8 cellular contexts compared by ENCODE assay signal in the genomic region with DNA sequence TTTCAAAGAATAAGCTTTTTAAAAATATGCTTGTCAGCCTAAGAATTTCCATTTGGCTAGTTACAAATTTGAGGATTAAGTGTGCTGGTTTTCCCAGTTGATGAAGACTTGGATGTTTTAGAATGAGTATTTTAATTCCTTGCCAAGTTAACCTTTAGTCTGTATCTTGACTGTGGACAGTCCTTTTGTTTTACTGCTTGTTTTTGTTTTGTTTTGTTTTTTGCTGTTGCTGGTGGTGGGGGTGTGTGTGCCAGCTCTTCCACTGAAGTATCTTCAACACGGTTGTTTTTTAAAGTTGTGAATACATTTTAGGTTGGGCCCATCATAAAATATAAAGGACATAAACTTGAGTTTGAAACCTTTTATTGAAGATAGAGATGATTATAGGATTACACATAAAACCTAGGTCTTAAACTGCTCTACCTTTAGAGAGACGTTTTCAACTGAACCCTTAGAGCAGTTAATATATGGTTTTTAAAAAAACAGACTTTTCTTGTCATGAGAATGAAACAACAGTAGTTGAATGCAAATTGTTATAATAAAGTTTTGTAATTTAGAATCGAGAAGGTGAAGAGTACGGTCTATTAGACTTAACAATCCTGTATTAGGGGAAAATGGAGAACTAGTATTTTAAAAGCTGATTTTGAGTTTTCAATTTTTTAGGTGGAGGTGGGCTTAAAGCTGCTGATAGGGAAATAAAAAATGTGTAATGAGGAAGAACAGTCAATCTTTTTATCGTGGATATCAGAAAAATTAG. TPM values are rescaled to one million over a fixed set of nuclear protein-coding genes. Genes with fewer than 3 reads are reported as not detected.
DNase-seq lines count a peak whose midpoint lies in the region; ATAC-seq and TF ChIP-seq lines count a peak whose summit lies in the region.

No MANE protein-coding gene starts in this region.

- H3K27me3 ChIP-seq in sigmoid colon = no peaks in the 10 kb centered on the region

- TF ChIP-seq CTCF in glutamatergic neuron (IDR thresholded peaks at IDR 0.05; ENCODE audit: partially characterized antibody, unreplicated experiment) = no peak
- TF ChIP-seq CTCF in sigmoid colon (IDR thresholded peaks at IDR 0.05) = no peak

- H3K4me1 ChIP-seq in sigmoid colon = peaks cover 0 to 65% (median 50%) of the 10 kb centered on the region in 4 donors

- peaks cover 8% of the 10 kb centered on the region for H3K9me3 Mint-ChIP-seq in glutamatergic neuron (ENCODE audit: unreplicated experiment)

- peak overlapping the region; percentile 41 for H3K4me3 Mint-ChIP-seq in T-helper 17 cell
- H3K4me3 Mint-ChIP-seq in glutamatergic neuron (ENCODE audit: unreplicated experiment) = peak overlapping the region; percentile 72

- 39 to 52% methylated on average over 5 of the region's 5 CpGs for WGBS in sigmoid colon, 2 donors

- H3K27ac ChIP-seq in sigmoid colon = peak overlapping the region; percentile 56 to 99 (median 96)

- H3K27ac Mint-ChIP-seq in T-helper 17 cell = no peak overlapping the region
- H3K27ac Mint-ChIP-seq in glutamatergic neuron (ENCODE audit: unreplicated experiment) = peak overlapping the region; percentile 26

- intact Hi-C loops in sigmoid colon (cut with DNase I) = loop anchor here (5.0 to 10.0 kb wide), 2 partner anchors 539 to 564 kb away; no protein-coding TSS in a partner anchor

- no peaks in the 10 kb centered on the region for H3K36me3 ChIP-seq in sigmoid colon

- H3K36me3 Mint-ChIP-seq in T-helper 17 cell (ENCODE audit: low read depth) (no peaks in the 10 kb centered on the region), glutamatergic neuron (ENCODE audit: unreplicated experiment) (no peaks in the 10 kb centered on the region)

- TF ChIP-seq POLR2A in sigmoid colon (IDR thresholded peaks at IDR 0.05) = no peak

- ATAC-seq in T-helper 17 cell (no peak), HG02588 (IDR thresholded peaks at IDR 0.05; ENCODE audit: unreplicated experiment) (no peak)

- no peak for TF ChIP-seq EP300 in sigmoid colon (IDR thresholded peaks at IDR 0.05)

- H3K27me3 Mint-ChIP-seq in T-helper 17 cell (no peaks in the 10 kb centered on the region), glutamatergic neuron (ENCODE audit: unreplicated experiment) (peaks cover 6% of the 10 kb centered on the region)

- DNase-seq in DMS114 treated with DMSO at 0.1 percent for 48 hours (lab: John Stamatoyannopoulos, UW; ENCODE audit: unreplicated experiment) (peak; percentile 15), T-helper 17 cell (no peak), glutamatergic neuron (no peak), sigmoid colon (no peak), HuH-7 (ENCODE audit: low spot score) (no peak), glomerular visceral epithelial cell (ENCODE audit: extremely low spot score) (no peak), NCI-H2227 treated with DMSO at 0.1 percent for 48 hours (lab: John Stamatoyannopoulos, UW) (no peak)

- no peaks in the 10 kb centered on the region for H3K9me3 ChIP-seq in T-helper 17 cell (ENCODE audit: control insufficient read depth, low read length, poor library complexity, severe bottlenecking)
- H3K9me3 ChIP-seq in sigmoid colon = no peaks in the 10 kb centered on the region

- H3K4me1 Mint-ChIP-seq in T-helper 17 cell (peaks cover 37% of the 10 kb centered on the region), glutamatergic neuron (ENCODE audit: low read depth, unreplicated experiment) (peaks cover 30% of the 10 kb centered on the region)

- H3K4me3 ChIP-seq in sigmoid colon = peak overlapping the region in 3 of 4 donors; percentile 75 to 100 (median 100)

RNA-seq across cellular contexts. Expression of a gene that starts 3.9 kb away (rescaled TPM):
- total RNA-seq in T-helper 17 cell = 10 to 100 TPM; 87.4 to 95.3 TPM
- total RNA-seq in glutamatergic neuron (ENCODE audit: unreplicated experiment) = 50.5 TPM
- total RNA-seq in sigmoid colon = 100 to 1,000 TPM; 139 to 146 (median 142) TPM
- polyA plus RNA-seq in sigmoid colon = 10 to 100 TPM in 2 of 3 donors, 1 to 10 TPM in 1; 9.2 to 19.2 (median 14.4) TPM
